Comparison of ENCODE assay signal across 31 cellular contexts in the genomic region with DNA sequence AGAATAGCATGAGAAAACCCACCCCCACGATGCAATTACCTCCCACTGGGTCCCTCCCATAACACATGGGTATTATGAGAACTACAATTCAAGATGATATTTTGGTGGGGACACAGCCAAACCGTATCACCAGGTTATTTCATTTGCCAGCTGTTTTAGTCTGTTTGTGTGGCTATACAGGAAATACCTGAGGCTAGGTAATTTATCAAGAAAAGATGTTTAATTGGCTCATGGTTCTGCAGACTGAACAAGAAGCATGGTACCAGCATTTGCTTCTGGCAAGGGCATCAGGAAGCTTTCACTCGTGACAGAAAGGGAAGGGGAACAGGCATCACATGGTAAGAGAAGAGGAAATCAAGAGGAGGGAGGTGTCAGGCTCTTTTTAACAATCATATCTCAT.
"Had no signal": no experiment of that assay in that cellular context is flagged by ENCODE, and none has a peak within 500 bp of the region (broad histone marks: within the 10 kb centered on the region; RNA-seq: fewer than 3 reads in every experiment).

No MANE protein-coding gene starts in this region.

- H3K27ac Mint-ChIP-seq: activated CD4-positive, alpha-beta T cell treated with anti-CD3 and anti-CD28 coated beads, Interleukin-2, amount 10 ng/mL, durations not matched to agents 7 days and 5 days; activated CD8-positive, alpha-beta T cell treated with anti-CD3 and anti-CD28 coated beads for 36 hours; activated naive CD4-positive, alpha-beta T cell treated with anti-CD3 and anti-CD28 coated beads, Interleukin-2, amount 10 ng/mL, durations not matched to agents 7 days and 5 days; activated naive CD4-positive, alpha-beta T cell treated with anti-CD3 and anti-CD28 coated beads, Interleukin-2, amount 50 U/mL, for 72 hours; activated naive CD8-positive, alpha-beta T cell treated with anti-CD3 and anti-CD28 coated beads, Interleukin-2, amount 10 ng/mL, durations not matched to agents 7 days and 5 days; activated T-helper 17 cell treated with anti-CD3 and anti-CD28 coated beads, Interleukin-2, amount 50 U/mL, for 72 hours; brain; dendritic cell treated with granulocyte-macrophage colony-stimulating factor and Interleukin-4, amounts not matched to agents 40 ng/mL and 50 ng/mL, for 4 days; effector memory CD8-positive, alpha-beta T cell; WTC11 had no signal

- H3K27me3 Mint-ChIP-seq: activated CD4-positive, alpha-beta T cell treated with anti-CD3 and anti-CD28 coated beads, Interleukin-2, amount 10 ng/mL, durations not matched to agents 7 days and 5 days; activated CD8-positive, alpha-beta T cell treated with anti-CD3 and anti-CD28 coated beads for 36 hours; activated naive CD4-positive, alpha-beta T cell treated with anti-CD3 and anti-CD28 coated beads, Interleukin-2, amount 10 ng/mL, durations not matched to agents 7 days and 5 days; activated naive CD8-positive, alpha-beta T cell treated with anti-CD3 and anti-CD28 coated beads, Interleukin-2, amount 10 ng/mL, durations not matched to agents 7 days and 5 days; activated T-helper 17 cell treated with anti-CD3 and anti-CD28 coated beads, Interleukin-2, amount 50 U/mL, for 72 hours; central memory CD8-positive, alpha-beta T cell; dendritic cell treated with granulocyte-macrophage colony-stimulating factor and Interleukin-4, amounts not matched to agents 40 ng/mL and 50 ng/mL, for 4 days; effector memory CD8-positive, alpha-beta T cell had no signal

- H3K4me1 ChIP-seq: ascending aorta, esophagus muscularis mucosa, gastroesophageal sphincter, heart right ventricle had no signal

- ATAC-seq: activated CD8-positive, alpha-beta T cell treated with anti-CD3 and anti-CD28 coated beads for 36 hours; activated naive CD4-positive, alpha-beta T cell treated with anti-CD3 and anti-CD28 coated beads, Interleukin-2, amount 50 U/mL, for 72 hours; activated T-cell treated with anti-CD3 and anti-CD28 coated beads, Interleukin-2, amount 50 U/mL, for 4 hours; activated T-helper 17 cell treated with anti-CD3 and anti-CD28 coated beads, Interleukin-2, amount 50 U/mL, for 72 hours; effector memory CD8-positive, alpha-beta T cell; gastroesophageal sphincter; heart right ventricle; WTC11 had no signal

- DNase-seq: activated CD4-positive, alpha-beta T cell treated with anti-CD3 and anti-CD28 coated beads for 1 hour; activated CD4-positive, alpha-beta T cell treated with anti-CD3 and anti-CD28 coated beads for 4 hours; activated CD4-positive, alpha-beta T cell treated with anti-CD3 and anti-CD28 coated beads, Interleukin-2, amount 10 ng/mL, durations not matched to agents 7 days and 5 days; activated CD4-positive, alpha-beta T cell treated with anti-CD3 and anti-CD28 coated beads, Interleukin-2, amount 50 U/mL, for 4 hours; activated CD8-positive, alpha-beta memory T cell treated with anti-CD3 and anti-CD28 coated beads for 24 hours; activated CD8-positive, alpha-beta T cell treated with anti-CD3 and anti-CD28 coated beads for 36 hours; activated effector memory CD4-positive, alpha-beta T cell treated with anti-CD3 and anti-CD28 coated beads, Interleukin-2, amount 50 U/mL, for 16 hours; activated naive CD4-positive, alpha-beta T cell treated with anti-CD3 and anti-CD28 coated beads, Interleukin-2, amount 10 ng/mL, durations not matched to agents 7 days and 5 days; activated naive CD8-positive, alpha-beta T cell treated with anti-CD3 and anti-CD28 coated beads, Interleukin-2, amount 10 ng/mL, durations not matched to agents 7 days and 5 days; activated T-cell treated with anti-CD3 and anti-CD28 coated beads, Interleukin-2, amount 50 U/mL, for 4 hours; dorsolateral prefrontal cortex; effector CD4-positive, alpha-beta T cell; effector memory CD8-positive, alpha-beta T cell; erythroblast; foreskin melanocyte; heart right ventricle; T-helper 2 cell had no signal

- H3K4me2 ChIP-seq: hepatocyte had no signal

- H3K27ac ChIP-seq: ascending aorta, coronary artery, dorsolateral prefrontal cortex, esophagus muscularis mucosa, gastroesophageal sphincter, heart right ventricle, hepatocyte, VCaP had no signal

- H3K9me3 Mint-ChIP-seq: activated CD4-positive, alpha-beta T cell treated with anti-CD3 and anti-CD28 coated beads, Interleukin-2, amount 10 ng/mL, durations not matched to agents 7 days and 5 days; activated CD8-positive, alpha-beta T cell treated with anti-CD3 and anti-CD28 coated beads for 36 hours; activated naive CD8-positive, alpha-beta T cell treated with anti-CD3 and anti-CD28 coated beads, Interleukin-2, amount 10 ng/mL, durations not matched to agents 7 days and 5 days had no signal

- H3K79me2 ChIP-seq: hepatocyte had no signal

- H3K4me1 Mint-ChIP-seq: activated CD4-positive, alpha-beta T cell treated with anti-CD3 and anti-CD28 coated beads, Interleukin-2, amount 10 ng/mL, durations not matched to agents 7 days and 5 days; activated naive CD4-positive, alpha-beta T cell treated with anti-CD3 and anti-CD28 coated beads, Interleukin-2, amount 10 ng/mL, durations not matched to agents 7 days and 5 days; activated naive CD8-positive, alpha-beta T cell treated with anti-CD3 and anti-CD28 coated beads, Interleukin-2, amount 10 ng/mL, durations not matched to agents 7 days and 5 days; activated T-helper 17 cell treated with anti-CD3 and anti-CD28 coated beads, Interleukin-2, amount 50 U/mL, for 72 hours; central memory CD8-positive, alpha-beta T cell; WTC11 had no signal

- H3K27me3 ChIP-seq: ascending aorta, dorsolateral prefrontal cortex, esophagus muscularis mucosa, gastroesophageal sphincter, heart right ventricle, hepatocyte had no signal

- H3K4me3 Mint-ChIP-seq: activated CD4-positive, alpha-beta T cell treated with anti-CD3 and anti-CD28 coated beads, Interleukin-2, amount 10 ng/mL, durations not matched to agents 7 days and 5 days; activated CD8-positive, alpha-beta T cell treated with anti-CD3 and anti-CD28 coated beads for 36 hours; activated naive CD4-positive, alpha-beta T cell treated with anti-CD3 and anti-CD28 coated beads, Interleukin-2, amount 10 ng/mL, durations not matched to agents 7 days and 5 days; activated naive CD8-positive, alpha-beta T cell treated with anti-CD3 and anti-CD28 coated beads, Interleukin-2, amount 10 ng/mL, durations not matched to agents 7 days and 5 days; activated T-cell treated with anti-CD3 and anti-CD28 coated beads, Interleukin-2, amount 50 U/mL, for 4 hours; activated T-helper 17 cell treated with anti-CD3 and anti-CD28 coated beads, Interleukin-2, amount 50 U/mL, for 72 hours; brain; central memory CD8-positive, alpha-beta T cell; dendritic cell treated with granulocyte-macrophage colony-stimulating factor and Interleukin-4, amounts not matched to agents 40 ng/mL and 50 ng/mL, for 4 days; effector memory CD8-positive, alpha-beta T cell; WTC11 had no signal

- H3K36me3 Mint-ChIP-seq: activated naive CD4-positive, alpha-beta T cell treated with anti-CD3 and anti-CD28 coated beads, Interleukin-2, amount 10 ng/mL, durations not matched to agents 7 days and 5 days; activated naive CD4-positive, alpha-beta T cell treated with anti-CD3 and anti-CD28 coated beads, Interleukin-2, amount 50 U/mL, for 72 hours; activated naive CD8-positive, alpha-beta T cell treated with anti-CD3 and anti-CD28 coated beads, Interleukin-2, amount 10 ng/mL, durations not matched to agents 7 days and 5 days; brain; WTC11 had no signal

- FAIRE-seq: bronchial epithelial cell, TTC549 had no signal

- H3K9me3 ChIP-seq: esophagus muscularis mucosa, gastroesophageal sphincter had no signal

- H2AFZ ChIP-seq: hepatocyte had no signal

- H3K4me3 ChIP-seq: ascending aorta, coronary artery, dorsolateral prefrontal cortex, esophagus muscularis mucosa, gastroesophageal sphincter, heart right ventricle, hepatocyte had no signal

- H3K36me3 ChIP-seq: ascending aorta, esophagus muscularis mucosa, gastroesophageal sphincter, heart right ventricle had no signal
